6 cellular contexts compared by ENCODE assay signal in genomic region chr11:75098835-75099439, GRCh38. TPM values are rescaled to one million over a fixed set of nuclear protein-coding genes. Genes with fewer than 3 reads are reported as not detected.
"Had no signal": no experiment of that assay in that cellular context is flagged by ENCODE, and none has a peak within 500 bp of the region (broad histone marks: within the 10 kb centered on the region; RNA-seq: fewer than 3 reads in every experiment).

No MANE protein-coding gene starts in this region.

RNA-seq across cellular contexts. Expression of gene OR2AT4, which starts 2.3 kb away (rescaled TPM):
- total RNA-seq: M059J, PC-3, Peyer's patch, Right ventricle myocardium superior, SJSA1 had no signal
- polyA plus RNA-seq: SK-N-SH had no signal

RNA-seq across cellular contexts. Expression of gene SLCO2B1, which starts 52.0 kb away (rescaled TPM):
- total RNA-seq: PC-3 had no signal
